Comparison of ENCODE assay signal across 1 cellular context in genomic region chr17:78746263-78746948, GRCh38.
TF ChIP-seq lines count a peak whose summit lies in the region.

No MANE protein-coding gene starts in this region.

TF ChIP-seq in HepG2, 621 proteins besides CTCF, POLR2A, EP300 and RAD21 (continued from another document and continues in another):
- TF ChIP-seq ZNF224 (CRISPR knock-in tag; IDR thresholded peaks at IDR 0.05) (0 out of 2 replicates have a peak, but pooled peaks have one; percentile 61), TCF7 (IDR thresholded peaks at IDR 0.05; ENCODE audit: low read depth) (0 out of 2 replicates have a peak, but pooled peaks have one; percentile 18), ZBTB7B (CRISPR knock-in tag; IDR thresholded peaks at IDR 0.05) (0 out of 2 replicates have a peak, but pooled peaks have one; percentile 37), ESRRA (CRISPR knock-in tag; IDR thresholded peaks at IDR 0.05; ENCODE audit: low read depth) (no peak), NPAS2 (CRISPR knock-in tag; IDR thresholded peaks at IDR 0.05; ENCODE audit: borderline replicate concordance) (no peak), ZNF205 (CRISPR knock-in tag; IDR thresholded peaks at IDR 0.05) (0 out of 2 replicates have a peak, but pooled peaks have one; percentile 50), DR1 (CRISPR knock-in tag; IDR thresholded peaks at IDR 0.05) (no peak), FOXM1 (CRISPR knock-in tag; IDR thresholded peaks at IDR 0.05) (no peak), IKZF5 (CRISPR knock-in tag; IDR thresholded peaks at IDR 0.05) (peak; percentile 30; the same call in 1 of the 2 replicates), ZMAT3 (CRISPR knock-in tag; conservative IDR thresholded peaks at IDR 0.05) (0 out of 2 replicates have a peak, but pooled peaks have one; percentile 22), ZNF75D (CRISPR knock-in tag; IDR thresholded peaks at IDR 0.05; ENCODE audit: borderline replicate concordance) (no peak), ZSCAN9 (CRISPR knock-in tag; IDR thresholded peaks at IDR 0.05; ENCODE audit: borderline replicate concordance) (0 out of 2 replicates have a peak, but pooled peaks have one; percentile 34), ZNF557 (CRISPR knock-in tag; IDR thresholded peaks at IDR 0.05) (no peak), SALL1 (CRISPR knock-in tag; IDR thresholded peaks at IDR 0.05) (peak; percentile 87), SOX13 (IDR thresholded peaks at IDR 0.05) (no peak), SOX13 (CRISPR knock-in tag; conservative IDR thresholded peaks at IDR 0.05 in 1 of 2, IDR thresholded peaks at IDR 0.05 in 1 of 2) (peak in 1 of 2 experiments; percentile 71; a peak in 2 of 4 replicates), ZNF326 (CRISPR knock-in tag; IDR thresholded peaks at IDR 0.05; ENCODE audit: borderline replicate concordance) (0 out of 2 replicates have a peak, but pooled peaks have one; percentile 19), KDM5B (CRISPR knock-in tag; IDR thresholded peaks at IDR 0.05; ENCODE audit: borderline replicate concordance) (0 out of 2 replicates have a peak, but pooled peaks have one; percentile 26), LCORL (IDR thresholded peaks at IDR 0.05) (no peak), LCORL (CRISPR knock-in tag; IDR thresholded peaks at IDR 0.05) (peak; percentile 37; the same call in 1 of the 2 replicates), ZNF614 (CRISPR knock-in tag; IDR thresholded peaks at IDR 0.05; ENCODE audit: borderline replicate concordance) (peak; percentile 37; the same call in 1 of the 2 replicates), ATF2 (CRISPR knock-in tag; IDR thresholded peaks at IDR 0.05) (peak; percentile 14; the same call in 1 of the 2 replicates), JUN (CRISPR knock-in tag; IDR thresholded peaks at IDR 0.05) (no peak), BCL3 (CRISPR knock-in tag; IDR thresholded peaks at IDR 0.05) (no peak), ZNF335 (CRISPR knock-in tag; IDR thresholded peaks at IDR 0.05) (0 out of 2 replicates have a peak, but pooled peaks have one; percentile 34), TEAD2 (CRISPR knock-in tag; IDR thresholded peaks at IDR 0.05) (no peak), KAT2B (IDR thresholded peaks at IDR 0.05; ENCODE audit: borderline replicate concordance, low read depth, low read length) (no peak), GPBP1L1 (CRISPR knock-in tag; IDR thresholded peaks at IDR 0.05) (no peak), ZKSCAN5 (CRISPR knock-in tag; IDR thresholded peaks at IDR 0.05) (no peak), ZNF629 (CRISPR knock-in tag; conservative IDR thresholded peaks at IDR 0.05) (0 out of 2 replicates have a peak, but pooled peaks have one; percentile 15), UBTF (CRISPR knock-in tag; IDR thresholded peaks at IDR 0.05) (no peak), ZNF746 (CRISPR knock-in tag; IDR thresholded peaks at IDR 0.05) (peak; percentile 40; the same call in 1 of the 2 replicates), AHDC1 (CRISPR knock-in tag; IDR thresholded peaks at IDR 0.05; ENCODE audit: borderline replicate concordance) (peak; percentile 76; the same call in 1 of the 2 replicates), HINFP (CRISPR knock-in tag; IDR thresholded peaks at IDR 0.05; ENCODE audit: low read depth) (no peak), NAIF1 (CRISPR knock-in tag; IDR thresholded peaks at IDR 0.05; ENCODE audit: borderline replicate concordance) (no peak), ZNF546 (CRISPR knock-in tag; conservative IDR thresholded peaks at IDR 0.05) (no peak), FOSL2 (CRISPR knock-in tag; IDR thresholded peaks at IDR 0.05) (peak; percentile 67), NR2F2 (IDR thresholded peaks at IDR 0.05; ENCODE audit: borderline replicate concordance, low read depth) (peak; percentile 65; the same call in 1 of the 2 replicates), SP5 (CRISPR knock-in tag; IDR thresholded peaks at IDR 0.05; ENCODE audit: borderline replicate concordance, low read depth) (peak; percentile 14; the same call in 1 of the 2 replicates), ZNF460 (CRISPR knock-in tag; IDR thresholded peaks at IDR 0.05; ENCODE audit: borderline replicate concordance) (peak; percentile 84; the same call in 1 of the 2 replicates), HNRNPUL1 (IDR thresholded peaks at IDR 0.05; ENCODE audit: low read depth, low read length) (no peak), ZBTB10 (CRISPR knock-in tag; IDR thresholded peaks at IDR 0.05; ENCODE audit: borderline replicate concordance) (no peak), ZNF788 (CRISPR knock-in tag; IDR thresholded peaks at IDR 0.05; ENCODE audit: borderline replicate concordance) (0 out of 2 replicates have a peak, but pooled peaks have one; percentile 21), ZNF3 (CRISPR knock-in tag; IDR thresholded peaks at IDR 0.05) (no peak), CEBPG (CRISPR knock-in tag; IDR thresholded peaks at IDR 0.05) (peak; percentile 86), YEATS2 (CRISPR knock-in tag; IDR thresholded peaks at IDR 0.05; ENCODE audit: borderline replicate concordance) (peak; percentile 41; the same call in 1 of the 2 replicates)
